ENCODE assay signal across 26 cellular contexts in genomic region chr2:111977240-111977639, GRCh38.
"Had no signal": no experiment of that assay in that cellular context is flagged by ENCODE, and none has a peak within 500 bp of the region (broad histone marks: within the 10 kb centered on the region; RNA-seq: fewer than 3 reads in every experiment).

No MANE protein-coding gene starts in this region.

- H3K4me1 Mint-ChIP-seq: central memory CD8-positive, alpha-beta T cell had no signal

- H3K27ac Mint-ChIP-seq: activated CD4-positive, alpha-beta memory T cell treated with anti-CD3 and anti-CD28 coated beads for 36 hours; activated CD4-positive, alpha-beta T cell treated with anti-CD3 and anti-CD28 coated beads for 36 hours; activated CD4-positive, alpha-beta T cell treated with anti-CD3 and anti-CD28 coated beads, Interleukin-2, amount 10 ng/mL, durations not matched to agents 24 days and 14 days; activated CD8-positive, alpha-beta memory T cell treated with anti-CD3 and anti-CD28 coated beads, Interleukin-2, amount 10 ng/mL, durations not matched to agents 7 days and 5 days; activated CD8-positive, alpha-beta T cell treated with anti-CD3 and anti-CD28 coated beads, Interleukin-2, amount 10 ng/mL, durations not matched to agents 7 days and 5 days; activated naive CD4-positive, alpha-beta T cell treated with anti-CD3 and anti-CD28 coated beads, Interleukin-2, amount 10 ng/mL, durations not matched to agents 7 days and 5 days; activated naive CD4-positive, alpha-beta T cell treated with anti-CD3 and anti-CD28 coated beads, Interleukin-2, amount 50 U/mL, for 72 hours; activated naive CD8-positive, alpha-beta T cell treated with anti-CD3 and anti-CD28 coated beads, Interleukin-2, amount 10 ng/mL, durations not matched to agents 7 days and 5 days; activated T-cell treated with anti-CD3 and anti-CD28 coated beads, Interleukin-2, amount 50 U/mL, for 24 hours; activated T-cell treated with anti-CD3 and anti-CD28 coated beads, Interleukin-2, amount 50 U/mL, for 72 hours; dendritic cell treated with granulocyte-macrophage colony-stimulating factor and Interleukin-4, amounts not matched to agents 40 ng/mL and 50 ng/mL, for 4 days had no signal

- H3K36me3 ChIP-seq: brain microvascular endothelial cell had no signal

- H3K36me3 Mint-ChIP-seq: activated naive CD4-positive, alpha-beta T cell treated with anti-CD3 and anti-CD28 coated beads, Interleukin-2, amount 10 ng/mL, durations not matched to agents 7 days and 5 days had no signal

- H3K27me3 ChIP-seq: dorsolateral prefrontal cortex had no signal

- H3K27me3 Mint-ChIP-seq: dendritic cell treated with granulocyte-macrophage colony-stimulating factor and Interleukin-4, amounts not matched to agents 40 ng/mL and 50 ng/mL, for 4 days had no signal

- DNase-seq: activated CD4-positive, alpha-beta memory T cell treated with anti-CD3 and anti-CD28 coated beads for 36 hours; activated CD4-positive, alpha-beta T cell treated with anti-CD3 and anti-CD28 coated beads for 36 hours; activated CD4-positive, alpha-beta T cell treated with anti-CD3 and anti-CD28 coated beads, Interleukin-2, amount 10 ng/mL, durations not matched to agents 24 days and 14 days; activated CD4-positive, CD25-positive, alpha-beta regulatory T cell; activated CD4-positive, CD25-positive, alpha-beta regulatory T cell treated with anti-CD3 and anti-CD28 coated beads, Interleukin-2, amount 50 U/mL, for 72 hours; activated CD8-positive, alpha-beta memory T cell treated with anti-CD3 and anti-CD28 coated beads, Interleukin-2, amount 10 ng/mL, durations not matched to agents 7 days and 5 days; activated CD8-positive, alpha-beta memory T cell treated with anti-CD3 and anti-CD28 coated beads, Interleukin-2, amount 50 U/mL, for 4 hours; activated CD8-positive, alpha-beta T cell treated with anti-CD3 and anti-CD28 coated beads, Interleukin-2, amount 10 ng/mL, durations not matched to agents 7 days and 5 days; activated gamma-delta T cell; activated naive CD4-positive, alpha-beta T cell; activated naive CD4-positive, alpha-beta T cell treated with anti-CD3 and anti-CD28 coated beads, Interleukin-2, amount 10 ng/mL, durations not matched to agents 7 days and 5 days; activated naive CD8-positive, alpha-beta T cell treated with anti-CD3 and anti-CD28 coated beads, Interleukin-2, amount 10 ng/mL, durations not matched to agents 7 days and 5 days; activated T-cell treated with anti-CD3 and anti-CD28 coated beads for 4 hours; activated T-cell treated with anti-CD3 and anti-CD28 coated beads, Interleukin-2, amount 50 U/mL, for 24 hours; activated T-cell treated with anti-CD3 and anti-CD28 coated beads, Interleukin-2, amount 50 U/mL, for 72 hours; brain microvascular endothelial cell; dorsolateral prefrontal cortex; effector memory CD4-positive, alpha-beta T cell; foreskin fibroblast; head of caudate nucleus; T-helper 2 cell had no signal

- H3K4me3 Mint-ChIP-seq: activated CD4-positive, alpha-beta memory T cell treated with anti-CD3 and anti-CD28 coated beads for 36 hours; activated CD4-positive, alpha-beta T cell treated with anti-CD3 and anti-CD28 coated beads for 36 hours; activated CD4-positive, alpha-beta T cell treated with anti-CD3 and anti-CD28 coated beads, Interleukin-2, amount 10 ng/mL, durations not matched to agents 24 days and 14 days; activated CD8-positive, alpha-beta memory T cell treated with anti-CD3 and anti-CD28 coated beads, Interleukin-2, amount 10 ng/mL, durations not matched to agents 7 days and 5 days; activated CD8-positive, alpha-beta T cell treated with anti-CD3 and anti-CD28 coated beads, Interleukin-2, amount 10 ng/mL, durations not matched to agents 7 days and 5 days; activated naive CD4-positive, alpha-beta T cell treated with anti-CD3 and anti-CD28 coated beads, Interleukin-2, amount 10 ng/mL, durations not matched to agents 7 days and 5 days; activated naive CD8-positive, alpha-beta T cell treated with anti-CD3 and anti-CD28 coated beads, Interleukin-2, amount 10 ng/mL, durations not matched to agents 7 days and 5 days; activated T-cell treated with anti-CD3 and anti-CD28 coated beads, Interleukin-2, amount 50 U/mL, for 24 hours; activated T-cell treated with anti-CD3 and anti-CD28 coated beads, Interleukin-2, amount 50 U/mL, for 72 hours; central memory CD8-positive, alpha-beta T cell; dendritic cell treated with granulocyte-macrophage colony-stimulating factor and Interleukin-4, amounts not matched to agents 40 ng/mL and 50 ng/mL, for 4 days had no signal

- ATAC-seq: activated CD4-positive, alpha-beta T cell treated with anti-CD3 and anti-CD28 coated beads for 36 hours; activated CD8-positive, alpha-beta memory T cell treated with anti-CD3 and anti-CD28 coated beads, Interleukin-2, amount 10 ng/mL, durations not matched to agents 7 days and 5 days; activated CD8-positive, alpha-beta T cell treated with anti-CD3 and anti-CD28 coated beads, Interleukin-2, amount 10 ng/mL, durations not matched to agents 7 days and 5 days; activated naive CD4-positive, alpha-beta T cell treated with anti-CD3 and anti-CD28 coated beads, Interleukin-2, amount 50 U/mL, for 72 hours; activated T-cell treated with anti-CD3 and anti-CD28 coated beads, Interleukin-2, amount 50 U/mL, for 72 hours; esophagus mucosa had no signal

- H3K27ac ChIP-seq: brain microvascular endothelial cell, coronary artery, dorsolateral prefrontal cortex had no signal

- H3K4me3 ChIP-seq: coronary artery, dorsolateral prefrontal cortex had no signal
